In the genomic region with DNA sequence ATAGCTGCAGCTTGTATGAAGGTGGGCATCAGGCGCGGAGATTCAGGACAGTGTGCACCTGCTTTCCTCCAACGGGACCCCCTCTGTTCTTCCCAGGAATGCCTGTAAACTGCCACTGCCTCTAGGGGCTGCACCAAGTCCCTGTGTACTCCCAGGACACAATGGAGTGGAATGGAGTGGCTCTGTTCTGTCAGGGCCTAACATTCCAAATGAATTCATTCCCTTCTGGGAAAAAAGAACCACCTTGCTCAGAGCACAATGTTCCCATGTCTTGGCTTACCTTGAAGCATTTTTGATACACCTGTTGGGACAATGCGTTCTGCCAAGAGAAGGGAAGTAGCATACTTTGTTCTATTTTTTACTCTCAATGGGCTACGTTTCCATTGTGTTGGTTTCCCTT, we compare ENCODE assay signal across 13 cellular contexts.
DNase-seq lines count a peak whose midpoint lies in the region; ATAC-seq and TF ChIP-seq lines count a peak whose summit lies in the region.
"Had no signal": no experiment of that assay in that cellular context is flagged by ENCODE, and none has a peak within 500 bp of the region (broad histone marks: within the 10 kb centered on the region; RNA-seq: fewer than 3 reads in every experiment).

No MANE protein-coding gene starts in this region.

- no peak overlapping the region for H3K4me3 Mint-ChIP-seq in activated naive CD8-positive, alpha-beta T cell treated with anti-CD3 and anti-CD28 coated beads, Interleukin-2, amount 50 U/mL, for 24 hours
- H3K4me3 Mint-ChIP-seq: activated CD4-positive, alpha-beta T cell treated with anti-CD3 and anti-CD28 coated beads for 36 hours; activated T-cell treated with anti-CD3 and anti-CD28 coated beads, Interleukin-2, amount 50 U/mL, for 72 hours had no signal

- peak overlapping the region; percentile 59 to 89 (median 80) for H3K27ac ChIP-seq in heart left ventricle
- H3K27ac ChIP-seq in prostate gland = peak overlapping the region; percentile 60 to 66

- in situ Hi-C loops in GM13977 (cut with MboI; ENCODE audit: low pct_unique_long_range_greater_than_20kb, low sequenced_read_pairs, unreplicated experiment) = no loop called here

- ATAC-seq in heart left ventricle = peak; percentile 13 to 64 (median 23)
- no peak for ATAC-seq in activated naive CD8-positive, alpha-beta T cell treated with anti-CD3 and anti-CD28 coated beads, Interleukin-2, amount 50 U/mL, for 24 hours
- ATAC-seq: activated CD4-positive, alpha-beta T cell treated with anti-CD3 and anti-CD28 coated beads for 36 hours; activated T-cell treated with anti-CD3 and anti-CD28 coated beads, Interleukin-2, amount 50 U/mL, for 72 hours had no signal

- H3K4me1 ChIP-seq in adipocyte (ENCODE audit: control insufficient read depth, insufficient read depth, low read length) (peaks cover 35% of the 10 kb centered on the region), heart left ventricle (peaks cover 0 to 60% (median 35%) of the 10 kb centered on the region in 12 donors), prostate gland (replicated peaks) (peaks cover 20% of the 10 kb centered on the region)

- H3K36me3 ChIP-seq in adipocyte (ENCODE audit: control insufficient read depth, insufficient read depth, low read length, severe bottlenecking) = no peaks in the 10 kb centered on the region
- no peaks in the 10 kb centered on the region for H3K36me3 ChIP-seq in heart left ventricle
- no peaks in the 10 kb centered on the region for H3K36me3 ChIP-seq in prostate gland

- intact Hi-C loops in heart left ventricle (cut with DNase I) = loop anchor here in 4 of 10 donors (1.0 to 10.0 kb wide), 5 partner anchors 31 to 204 kb away; no protein-coding TSS in a partner anchor
- intact Hi-C loops in prostate gland (cut with DNase I) = no loop called here

- TF ChIP-seq CTCF in AG10803 (conservative IDR thresholded peaks at IDR 0.05; ENCODE audit: low read length) (no peak), heart left ventricle (IDR thresholded peaks at IDR 0.05) (no peak), prostate gland (IDR thresholded peaks at IDR 0.05) (no peak), GM13977 (IDR thresholded peaks at IDR 0.05; ENCODE audit: extremely low read depth, insufficient read depth, missing control alignments) (no peak)

- DNase-seq in AG10803 (ENCODE audit: low read depth) (no peak), adipocyte (ENCODE audit: low read depth) (no peak), heart left ventricle (no peak), prostate gland (ENCODE audit: low spot score) (peak; percentile 24), RKO (ENCODE audit: low spot score) (no peak), GM13977 (ENCODE audit: low spot score) (no peak), hypothalamus (lab: John Stamatoyannopoulos, UW) (no peak)
- DNase-seq in activated naive CD8-positive, alpha-beta T cell treated with anti-CD3 and anti-CD28 coated beads, Interleukin-2, amount 50 U/mL, for 24 hours = no peak
- DNase-seq: activated CD4-positive, alpha-beta T cell treated with anti-CD3 and anti-CD28 coated beads for 36 hours; activated T-cell treated with anti-CD3 and anti-CD28 coated beads, Interleukin-2, amount 50 U/mL, for 72 hours; aorta; NCI-H2029 treated with DMSO at 0.1 percent for 48 hours had no signal

- no peak overlapping the region for H3K27ac Mint-ChIP-seq in activated naive CD8-positive, alpha-beta T cell treated with anti-CD3 and anti-CD28 coated beads, Interleukin-2, amount 50 U/mL, for 24 hours
- H3K27ac Mint-ChIP-seq: activated CD4-positive, alpha-beta T cell treated with anti-CD3 and anti-CD28 coated beads for 36 hours; activated T-cell treated with anti-CD3 and anti-CD28 coated beads, Interleukin-2, amount 50 U/mL, for 72 hours had no signal

- TF ChIP-seq POLR2A in heart left ventricle (IDR thresholded peaks at IDR 0.05) (no peak), prostate gland (IDR thresholded peaks at IDR 0.05) (no peak)

- peak overlapping the region; percentile 24 for H3K4me3 ChIP-seq in AG10803 (ENCODE audit: low read length)
- peak overlapping the region; percentile 60 for H3K4me3 ChIP-seq in adipocyte (ENCODE audit: low read length)
- H3K4me3 ChIP-seq in heart left ventricle = peak overlapping the region in 5 of 12 donors; percentile 3 to 39 (median 25)
- no peak overlapping the region for H3K4me3 ChIP-seq in prostate gland
- H3K4me3 ChIP-seq: smooth muscle cell had no signal

- H3K9ac ChIP-seq in adipocyte (ENCODE audit: low read length) = peak overlapping the region; percentile 39

- no peaks in the 10 kb centered on the region for H3K27me3 Mint-ChIP-seq in activated naive CD8-positive, alpha-beta T cell treated with anti-CD3 and anti-CD28 coated beads, Interleukin-2, amount 50 U/mL, for 24 hours
- H3K27me3 Mint-ChIP-seq: activated CD4-positive, alpha-beta T cell treated with anti-CD3 and anti-CD28 coated beads for 36 hours had no signal

- H3K36me3 Mint-ChIP-seq in activated naive CD8-positive, alpha-beta T cell treated with anti-CD3 and anti-CD28 coated beads, Interleukin-2, amount 50 U/mL, for 24 hours (ENCODE audit: low read depth) = no peaks in the 10 kb centered on the region

- no peaks in the 10 kb centered on the region for H3K9me3 Mint-ChIP-seq in activated naive CD8-positive, alpha-beta T cell treated with anti-CD3 and anti-CD28 coated beads, Interleukin-2, amount 50 U/mL, for 24 hours
- H3K9me3 Mint-ChIP-seq: activated T-cell treated with anti-CD3 and anti-CD28 coated beads, Interleukin-2, amount 50 U/mL, for 72 hours had no signal

- H3K9me3 ChIP-seq in adipocyte (ENCODE audit: control insufficient read depth, low read length) (no peaks in the 10 kb centered on the region), heart left ventricle (no peaks in the 10 kb centered on the region), prostate gland (no peaks in the 10 kb centered on the region)

- 47 to 56% (median 53%) methylated on average over 5 of the region's 5 CpGs for WGBS in heart left ventricle, 4 donors
- WGBS in prostate gland = 24% methylated on average over 5 of the region's 5 CpGs

- no peaks in the 10 kb centered on the region for H3K27me3 ChIP-seq in adipocyte (replicated peaks; ENCODE audit: control insufficient read depth, insufficient read depth, low read length)
- H3K27me3 ChIP-seq in heart left ventricle = no peaks in the 10 kb centered on the region
- no peaks in the 10 kb centered on the region for H3K27me3 ChIP-seq in prostate gland (replicated peaks; ENCODE audit: insufficient read depth)

- peaks cover 10% of the 10 kb centered on the region for H3K4me1 Mint-ChIP-seq in activated naive CD8-positive, alpha-beta T cell treated with anti-CD3 and anti-CD28 coated beads, Interleukin-2, amount 50 U/mL, for 24 hours

Comparison
In these comparisons a context has a peak if more than half of its experiments do, and no peak if none do; other contexts are left out.
1. H3K4me3 ChIP-seq: peak in AG10803 (single experiment) and adipocyte (single experiment); none in prostate gland (0 of 2).